In genomic region chr6:4017058-4017457, GRCh38 we compare ENCODE assay signal across 8 cellular contexts.
DNase-seq lines count a peak whose midpoint lies in the region; ATAC-seq, FAIRE-seq and TF ChIP-seq lines count a peak whose summit lies in the region.

No MANE protein-coding gene starts in this region.

- no peak for ATAC-seq in foreskin keratinocyte
- no peak for ATAC-seq in HG03442 (IDR thresholded peaks at IDR 0.05; ENCODE audit: unreplicated experiment)
- no peak for ATAC-seq in HG02840 (IDR thresholded peaks at IDR 0.05; ENCODE audit: low FRiP score, unreplicated experiment)
- ATAC-seq in HG03342 (IDR thresholded peaks at IDR 0.05; ENCODE audit: unreplicated experiment): no peak

- no peaks in the 10 kb centered on the region for H3K9me3 ChIP-seq in WERI-Rb-1 (ENCODE audit: severe bottlenecking)
- H3K9me3 ChIP-seq in small intestine (ENCODE audit: control insufficient read depth, low read depth): no peaks in the 10 kb centered on the region

- TF ChIP-seq CTCF in HFFc6 (IDR thresholded peaks at IDR 0.05) (no peak), WERI-Rb-1 (IDR thresholded peaks at IDR 0.05; ENCODE audit: low read depth, low read length) (no peak), foreskin keratinocyte (conservative IDR thresholded peaks at IDR 0.05) (no peak)

- H3K27me3 ChIP-seq in WERI-Rb-1 (ENCODE audit: insufficient read depth, low read depth, severe bottlenecking) (no peaks in the 10 kb centered on the region), foreskin keratinocyte (no peaks in the 10 kb centered on the region), small intestine (ENCODE audit: control insufficient read depth in 2 of 2, insufficient read depth in 2 of 2, low read length in 2 of 2) (no peaks in the 10 kb centered on the region)

- peaks cover 12% of the 10 kb centered on the region for H3K4me1 ChIP-seq in foreskin keratinocyte
- H3K4me1 ChIP-seq in small intestine (ENCODE audit: control insufficient read depth in 2 of 2, insufficient read depth in 1 of 2, low read depth in 1 of 2, low read length in 1 of 2): peaks cover 4 to 6% of the 10 kb centered on the region in 2 donors

- DNase-seq in HFFc6 (no peak), WERI-Rb-1 (no peak), foreskin keratinocyte (no peak), small intestine (no peak), cerebellar cortex (ENCODE audit: low spot score) (no peak)

- peaks cover 41% of the 10 kb centered on the region for H3K36me3 Mint-ChIP-seq in HFFc6 (ENCODE audit: low read depth)

- peak overlapping the region; percentile 97 for H3K27ac Mint-ChIP-seq in HFFc6

- H3K36me3 ChIP-seq in WERI-Rb-1: peaks cover 17% of the 10 kb centered on the region
- H3K36me3 ChIP-seq in small intestine (ENCODE audit: control insufficient read depth in 2 of 2, insufficient read depth in 2 of 2, low read length in 2 of 2): no peaks in the 10 kb centered on the region

- peak overlapping the region; percentile 96 for H3K4me3 Mint-ChIP-seq in HFFc6

- H3K4me1 Mint-ChIP-seq in HFFc6 (ENCODE audit: low read depth): peaks cover 48% of the 10 kb centered on the region

- peaks cover 5% of the 10 kb centered on the region; the same call in 1 of the 2 replicates for H3K9me3 Mint-ChIP-seq in HFFc6

- H3K4me3 ChIP-seq in WERI-Rb-1 (ENCODE audit: low read depth, low read length) (peak overlapping the region; percentile 70), small intestine (ENCODE audit: low read depth in 1 of 2, low read length in 2 of 2) (no peak overlapping the region)

- H3K27ac ChIP-seq in WERI-Rb-1 (peak overlapping the region; percentile 99), foreskin keratinocyte (peak overlapping the region; percentile 81), small intestine (ENCODE audit: low read depth in 1 of 2, low read length in 1 of 2) (peak overlapping the region; percentile 53 to 54)

- no peak for FAIRE-seq in small intestine (lab: Jason Lieb, UNC)

- H3K27me3 Mint-ChIP-seq in HFFc6 (ENCODE audit: insufficient read depth): peaks cover 5% of the 10 kb centered on the region
